ENCODE assay signal across 8 cellular contexts in the genomic region with DNA sequence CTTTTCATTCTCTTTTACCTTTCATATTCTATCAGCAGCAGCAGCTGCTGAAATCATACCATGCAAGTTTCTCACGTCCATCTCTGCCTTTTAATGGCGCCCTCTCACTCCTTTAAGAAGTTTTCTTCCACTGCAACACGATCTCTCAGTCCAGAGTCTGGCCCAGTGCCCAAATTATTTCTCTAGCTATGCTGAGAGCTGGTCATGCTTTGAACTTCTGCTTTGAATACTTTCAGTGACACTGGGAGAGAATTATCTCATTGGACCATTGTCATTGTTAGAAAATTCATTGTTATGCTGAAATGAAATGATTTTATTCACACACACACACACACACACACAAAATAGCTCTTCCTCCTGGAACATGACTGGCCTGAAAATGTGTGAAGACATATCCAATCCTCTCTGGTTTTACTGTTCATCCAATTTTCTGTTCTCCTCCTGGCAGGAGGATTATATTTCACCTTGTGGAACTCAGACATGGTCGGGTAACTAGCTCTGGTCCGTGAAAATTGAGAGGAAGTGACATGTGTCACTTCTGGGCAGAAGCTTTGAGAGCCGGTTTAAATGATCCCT. TPM values are rescaled to one million over a fixed set of nuclear protein-coding genes. Genes with fewer than 3 reads are reported as not detected.
DNase-seq lines count a peak whose midpoint lies in the region; ATAC-seq and TF ChIP-seq lines count a peak whose summit lies in the region.
"Had no signal": no experiment of that assay in that cellular context is flagged by ENCODE, and none has a peak within 500 bp of the region (broad histone marks: within the 10 kb centered on the region; RNA-seq: fewer than 3 reads in every experiment).

No MANE protein-coding gene starts in this region.

- H3K27ac Mint-ChIP-seq in Caco-2 (ENCODE audit: unreplicated experiment) = peak overlapping the region; percentile 89
- no peak overlapping the region for H3K27ac Mint-ChIP-seq in HFFc6
- no peak overlapping the region for H3K27ac Mint-ChIP-seq in WTC11
- peak overlapping the region; percentile 52 for H3K27ac Mint-ChIP-seq in nephron progenitor cell

- H3K9me3 ChIP-seq in Caco-2 = no peaks in the 10 kb centered on the region

- H3K36me3 ChIP-seq in Caco-2 (ENCODE audit: control insufficient read depth, insufficient read depth, low read length) = no peaks in the 10 kb centered on the region

- DNase-seq in Caco-2 = no peak
- peak; percentile 22 for DNase-seq in HFFc6
- DNase-seq in WTC11 (ENCODE audit: low spot score) = no peak
- no peak for DNase-seq in nephron progenitor cell
- no peak for DNase-seq in central memory CD4-positive, alpha-beta T cell
- no peak for DNase-seq in HPDE6-E6E7 (ENCODE audit: extremely low spot score)

- POLR2A ChIA-PET in Caco-2 (lab: Charles Lee) (no interaction called here), WTC11 (lab: Charles Lee) (interaction anchor here (0.5 kb wide), 1 partner anchor 230 kb away, joined by 12 read pairs; no protein-coding TSS in a partner anchor)

- H3K9me3 Mint-ChIP-seq in Caco-2 (ENCODE audit: unreplicated experiment) (no peaks in the 10 kb centered on the region), HFFc6 (no peaks in the 10 kb centered on the region), WTC11 (no peaks in the 10 kb centered on the region), nephron progenitor cell (peaks cover 51% of the 10 kb centered on the region)
- H3K9me3 Mint-ChIP-seq: natural killer cell treated with Interleukin-12 subunit alpha and Interleukin-12 subunit beta and Interleukin-15 and Interleukin-18, amount 100 ng/mL, for 72 hours had no signal

- no TSS peak for BruUV-seq in Caco-2 (replicated peaks; lab: Mats Ljungman, UMichigan)

- TF ChIP-seq CTCF in Caco-2 (IDR thresholded peaks at IDR 0.05; ENCODE audit: insufficient read depth in 1 of 2, low read depth in 1 of 2, low read length in 1 of 2, severe bottlenecking in 1 of 2, unreplicated experiment in 1 of 2) (no peak), HFFc6 (IDR thresholded peaks at IDR 0.05) (no peak), WTC11 (IDR thresholded peaks at IDR 0.05) (no peak), nephron progenitor cell (IDR thresholded peaks at IDR 0.05) (no peak)

- H3K4me3 Mint-ChIP-seq in Caco-2 (ENCODE audit: unreplicated experiment) (peak overlapping the region; percentile 79), HFFc6 (peak overlapping the region; percentile 87), WTC11 (peak overlapping the region; percentile 80), nephron progenitor cell (peak overlapping the region; percentile 86)

- H3K4me1 Mint-ChIP-seq in Caco-2 (ENCODE audit: low read depth, unreplicated experiment) (peaks cover 11% of the 10 kb centered on the region), HFFc6 (ENCODE audit: low read depth) (peaks cover 15% of the 10 kb centered on the region), WTC11 (peaks cover 8% of the 10 kb centered on the region), nephron progenitor cell (peaks cover 15% of the 10 kb centered on the region)

- H3K4me1 ChIP-seq in Caco-2 = no peaks in the 10 kb centered on the region

- intact Hi-C loops in Caco-2 (cut with micrococcal nuclease; ENCODE audit: unreplicated experiment) = no loop called here

- no peaks in the 10 kb centered on the region for H3K27me3 ChIP-seq in Caco-2 (replicated peaks; ENCODE audit: control insufficient read depth, insufficient read depth, low read length)

- H3K4me3 ChIP-seq in Caco-2 (ENCODE audit: low read depth, low read length) = no peak overlapping the region

- H3K36me3 Mint-ChIP-seq in Caco-2 (ENCODE audit: insufficient read depth, unreplicated experiment) (peaks cover 5% of the 10 kb centered on the region), HFFc6 (ENCODE audit: low read depth) (no peaks in the 10 kb centered on the region), WTC11 (no peaks in the 10 kb centered on the region), nephron progenitor cell (ENCODE audit: low read depth) (no peaks in the 10 kb centered on the region)
- H3K36me3 Mint-ChIP-seq: natural killer cell treated with Interleukin-12 subunit alpha and Interleukin-12 subunit beta and Interleukin-15 and Interleukin-18, amount 100 ng/mL, for 72 hours had no signal

- H3K27me3 Mint-ChIP-seq in Caco-2 (ENCODE audit: insufficient read depth, unreplicated experiment) = no peaks in the 10 kb centered on the region
- peaks cover 4% of the 10 kb centered on the region; the same call in 1 of the 2 replicates for H3K27me3 Mint-ChIP-seq in HFFc6 (ENCODE audit: insufficient read depth)
- H3K27me3 Mint-ChIP-seq in WTC11 (ENCODE audit: low read depth) = no peaks in the 10 kb centered on the region
- H3K27me3 Mint-ChIP-seq in nephron progenitor cell (ENCODE audit: low read depth, poor library complexity) = no peaks in the 10 kb centered on the region

- CTCF ChIA-PET in Caco-2 (lab: Charles Lee) (no interaction called here), WTC11 (lab: Charles Lee) (no interaction called here)

- ATAC-seq in WTC11 (no peak), GM18870 (IDR thresholded peaks at IDR 0.05; ENCODE audit: unreplicated experiment) (no peak)
- ATAC-seq: natural killer cell treated with Interleukin-12 subunit alpha and Interleukin-12 subunit beta and Interleukin-15 and Interleukin-18, amount 100 ng/mL, for 72 hours had no signal

TF ChIP-seq in WTC11, 78 proteins besides CTCF, POLR2A, EP300 and RAD21:
- TF ChIP-seq FOXP1 (CRISPR knock-in tag; IDR thresholded peaks at IDR 0.05; ENCODE audit: borderline replicate concordance) = no peak
- TF ChIP-seq STAT6 (CRISPR knock-in tag; conservative IDR thresholded peaks at IDR 0.05; ENCODE audit: low read depth) = no peak
- TF ChIP-seq MXD4 (CRISPR knock-in tag; IDR thresholded peaks at IDR 0.05; ENCODE audit: borderline replicate concordance) = no peak

RNA-seq across cellular contexts. Expression of gene PDHA1, which starts 1.3 kb away (rescaled TPM):
- total RNA-seq in Caco-2 (2022) (275 and 279 TPM in 2 replicates), WTC11 (2021) (246 to 292 TPM (median 271 TPM) in 3 replicates)
- 100 to 1,000 TPM; 153 to 182 (median 162) TPM for total RNA-seq in HFFc6 (2021; fragmentation: NEBNext Ultra II Directional; extraction: Animal tissue kit (Norgen Biotek cat#: 25700))

Comparison
In these comparisons a context has a peak if more than half of its experiments do, and no peak if none do; other contexts are left out.
1. H3K27ac Mint-ChIP-seq: peak in Caco-2 (single experiment) and nephron progenitor cell (single experiment); none in HFFc6 (single experiment) and WTC11 (single experiment).
2. Peak in every context shown above with its lines, with median percentiles within 50 percentile points of each other: H3K4me3 Mint-ChIP-seq.